In the genomic region with DNA sequence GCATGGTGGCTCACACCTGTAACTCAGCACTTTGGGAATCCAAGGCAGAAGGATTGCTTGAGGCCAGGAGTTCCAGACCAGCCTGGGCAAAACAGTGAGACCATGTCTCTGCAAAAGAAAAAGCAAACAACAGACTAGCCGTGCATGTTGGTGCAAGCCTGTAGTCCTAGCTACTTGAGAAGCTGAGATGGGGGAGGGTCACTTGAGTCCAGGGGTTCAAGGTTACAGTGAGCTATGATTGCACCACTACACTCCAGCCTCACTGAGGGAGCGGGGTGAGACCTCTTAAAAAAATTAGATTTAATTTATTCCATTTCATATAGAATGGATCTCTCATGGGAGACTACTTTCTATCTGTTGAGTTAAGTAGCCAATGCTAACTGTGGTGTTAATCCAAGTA, we compare ENCODE assay signal across 2 cellular contexts.
TF ChIP-seq lines count a peak whose summit lies in the region.

No MANE protein-coding gene starts in this region.

TF ChIP-seq in HepG2, 621 proteins besides CTCF, POLR2A, EP300 and RAD21 (continued from another document and continues in another):
- TF ChIP-seq, protein P1, sequence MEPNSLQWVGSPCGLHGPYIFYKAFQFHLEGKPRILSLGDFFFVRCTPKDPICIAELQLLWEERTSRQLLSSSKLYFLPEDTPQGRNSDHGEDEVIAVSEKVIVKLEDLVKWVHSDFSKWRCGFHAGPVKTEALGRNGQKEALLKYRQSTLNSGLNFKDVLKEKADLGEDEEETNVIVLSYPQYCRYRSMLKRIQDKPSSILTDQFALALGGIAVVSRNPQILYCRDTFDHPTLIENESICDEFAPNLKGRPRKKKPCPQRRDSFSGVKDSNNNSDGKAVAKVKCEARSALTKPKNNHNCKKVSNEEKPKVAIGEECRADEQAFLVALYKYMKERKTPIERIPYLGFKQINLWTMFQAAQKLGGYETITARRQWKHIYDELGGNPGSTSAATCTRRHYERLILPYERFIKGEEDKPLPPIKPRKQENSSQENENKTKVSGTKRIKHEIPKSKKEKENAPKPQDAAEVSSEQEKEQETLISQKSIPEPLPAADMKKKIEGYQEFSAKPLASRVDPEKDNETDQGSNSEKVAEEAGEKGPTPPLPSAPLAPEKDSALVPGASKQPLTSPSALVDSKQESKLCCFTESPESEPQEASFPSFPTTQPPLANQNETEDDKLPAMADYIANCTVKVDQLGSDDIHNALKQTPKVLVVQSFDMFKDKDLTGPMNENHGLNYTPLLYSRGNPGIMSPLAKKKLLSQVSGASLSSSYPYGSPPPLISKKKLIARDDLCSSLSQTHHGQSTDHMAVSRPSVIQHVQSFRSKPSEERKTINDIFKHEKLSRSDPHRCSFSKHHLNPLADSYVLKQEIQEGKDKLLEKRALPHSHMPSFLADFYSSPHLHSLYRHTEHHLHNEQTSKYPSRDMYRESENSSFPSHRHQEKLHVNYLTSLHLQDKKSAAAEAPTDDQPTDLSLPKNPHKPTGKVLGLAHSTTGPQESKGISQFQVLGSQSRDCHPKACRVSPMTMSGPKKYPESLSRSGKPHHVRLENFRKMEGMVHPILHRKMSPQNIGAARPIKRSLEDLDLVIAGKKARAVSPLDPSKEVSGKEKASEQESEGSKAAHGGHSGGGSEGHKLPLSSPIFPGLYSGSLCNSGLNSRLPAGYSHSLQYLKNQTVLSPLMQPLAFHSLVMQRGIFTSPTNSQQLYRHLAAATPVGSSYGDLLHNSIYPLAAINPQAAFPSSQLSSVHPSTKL (CRISPR knock-in tag; IDR thresholded peaks at IDR 0.05): 0 out of 2 replicates have a peak, but pooled peaks have one; percentile 12
- TF ChIP-seq MYNN (CRISPR knock-in tag; IDR thresholded peaks at IDR 0.05; ENCODE audit: low read depth): no peak
- no peak for TF ChIP-seq PLRG1 (conservative IDR thresholded peaks at IDR 0.05)
- TF ChIP-seq, protein P2, sequence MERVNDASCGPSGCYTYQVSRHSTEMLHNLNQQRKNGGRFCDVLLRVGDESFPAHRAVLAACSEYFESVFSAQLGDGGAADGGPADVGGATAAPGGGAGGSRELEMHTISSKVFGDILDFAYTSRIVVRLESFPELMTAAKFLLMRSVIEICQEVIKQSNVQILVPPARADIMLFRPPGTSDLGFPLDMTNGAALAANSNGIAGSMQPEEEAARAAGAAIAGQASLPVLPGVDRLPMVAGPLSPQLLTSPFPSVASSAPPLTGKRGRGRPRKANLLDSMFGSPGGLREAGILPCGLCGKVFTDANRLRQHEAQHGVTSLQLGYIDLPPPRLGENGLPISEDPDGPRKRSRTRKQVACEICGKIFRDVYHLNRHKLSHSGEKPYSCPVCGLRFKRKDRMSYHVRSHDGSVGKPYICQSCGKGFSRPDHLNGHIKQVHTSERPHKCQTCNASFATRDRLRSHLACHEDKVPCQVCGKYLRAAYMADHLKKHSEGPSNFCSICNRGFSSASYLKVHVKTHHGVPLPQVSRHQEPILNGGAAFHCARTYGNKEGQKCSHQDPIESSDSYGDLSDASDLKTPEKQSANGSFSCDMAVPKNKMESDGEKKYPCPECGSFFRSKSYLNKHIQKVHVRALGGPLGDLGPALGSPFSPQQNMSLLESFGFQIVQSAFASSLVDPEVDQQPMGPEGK (CRISPR knock-in tag; IDR thresholded peaks at IDR 0.05): 0 out of 2 replicates have a peak, but pooled peaks have one; percentile 7
- no peak for TF ChIP-seq NONO (IDR thresholded peaks at IDR 0.05)
- TF ChIP-seq NONO (CRISPR knock-in tag; conservative IDR thresholded peaks at IDR 0.05): no peak
- no peak for TF ChIP-seq GFI1 (CRISPR knock-in tag; IDR thresholded peaks at IDR 0.05; ENCODE audit: borderline replicate concordance)
- TF ChIP-seq, protein P3, sequence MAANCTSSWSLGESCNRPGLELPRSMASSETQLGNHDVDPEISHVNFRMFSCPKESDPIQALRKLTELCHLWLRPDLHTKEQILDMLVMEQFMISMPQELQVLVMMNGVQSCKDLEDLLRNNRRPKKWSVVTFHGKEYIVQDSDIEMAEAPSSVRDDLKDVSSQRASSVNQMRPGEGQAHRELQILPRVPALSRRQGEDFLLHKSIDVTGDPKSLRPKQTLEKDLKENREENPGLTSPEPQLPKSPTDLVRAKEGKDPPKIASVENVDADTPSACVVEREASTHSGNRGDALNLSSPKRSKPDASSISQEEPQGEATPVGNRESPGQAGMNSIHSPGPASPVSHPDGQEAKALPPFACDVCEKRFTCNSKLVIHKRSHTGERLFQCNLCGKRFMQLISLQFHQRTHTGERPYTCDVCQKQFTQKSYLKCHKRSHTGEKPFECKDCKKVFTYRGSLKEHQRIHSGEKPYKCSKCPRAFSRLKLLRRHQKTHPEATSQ (CRISPR knock-in tag; IDR thresholded peaks at IDR 0.05; ENCODE audit: borderline replicate concordance): no peak
- 0 out of 2 replicates have a peak, but pooled peaks have one; percentile 13 for TF ChIP-seq FOXA3 (CRISPR knock-in tag; IDR thresholded peaks at IDR 0.05)
- peak; percentile 47 for TF ChIP-seq ZNF121 (CRISPR knock-in tag; IDR thresholded peaks at IDR 0.05)
- TF ChIP-seq ZNF780A (CRISPR knock-in tag; IDR thresholded peaks at IDR 0.05): no peak
- TF ChIP-seq RARA (CRISPR knock-in tag; IDR thresholded peaks at IDR 0.05): 0 out of 2 replicates have a peak, but pooled peaks have one; percentile 9
- no peak for TF ChIP-seq SNAI1 (CRISPR knock-in tag; IDR thresholded peaks at IDR 0.05; ENCODE audit: borderline replicate concordance)
- TF ChIP-seq, protein P4, sequence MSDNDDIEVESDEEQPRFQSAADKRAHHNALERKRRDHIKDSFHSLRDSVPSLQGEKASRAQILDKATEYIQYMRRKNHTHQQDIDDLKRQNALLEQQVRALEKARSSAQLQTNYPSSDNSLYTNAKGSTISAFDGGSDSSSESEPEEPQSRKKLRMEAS (IDR thresholded peaks at IDR 0.05): no peak
- 0 out of 2 replicates have a peak, but pooled peaks have one; percentile 27 for TF ChIP-seq CEBPG (CRISPR knock-in tag; IDR thresholded peaks at IDR 0.05)
- peak; percentile 36; the same call in 1 of the 2 replicates for TF ChIP-seq NCOA2 (CRISPR knock-in tag; IDR thresholded peaks at IDR 0.05)
- TF ChIP-seq FOXC1 (CRISPR knock-in tag; IDR thresholded peaks at IDR 0.05; ENCODE audit: borderline replicate concordance): no peak
- TF ChIP-seq, protein P5, sequence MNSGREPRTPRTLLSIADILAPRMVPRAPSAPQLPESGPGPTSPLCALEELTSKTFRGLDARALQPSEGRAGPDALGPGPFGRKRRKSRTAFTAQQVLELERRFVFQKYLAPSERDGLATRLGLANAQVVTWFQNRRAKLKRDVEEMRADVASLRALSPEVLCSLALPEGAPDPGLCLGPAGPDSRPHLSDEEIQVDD (CRISPR knock-in tag; IDR thresholded peaks at IDR 0.05; ENCODE audit: borderline replicate concordance): no peak
- TF ChIP-seq IKZF1 (IDR thresholded peaks at IDR 0.05): no peak
- no peak for TF ChIP-seq HOXD1 (CRISPR knock-in tag; IDR thresholded peaks at IDR 0.05)
- no peak for TF ChIP-seq RBAK (CRISPR knock-in tag; IDR thresholded peaks at IDR 0.05)

TF ChIP-seq in WTC11, 78 proteins besides CTCF, POLR2A, EP300 and RAD21 (continued from another document):
- TF ChIP-seq NFYB (CRISPR knock-in tag; conservative IDR thresholded peaks at IDR 0.05; ENCODE audit: low read depth) (no peak), CREM (CRISPR knock-in tag; IDR thresholded peaks at IDR 0.05) (no peak), NFE2L1 (CRISPR knock-in tag; IDR thresholded peaks at IDR 0.05) (no peak)
